Comparison of ENCODE assay signal across 9 cellular contexts in the genomic region with DNA sequence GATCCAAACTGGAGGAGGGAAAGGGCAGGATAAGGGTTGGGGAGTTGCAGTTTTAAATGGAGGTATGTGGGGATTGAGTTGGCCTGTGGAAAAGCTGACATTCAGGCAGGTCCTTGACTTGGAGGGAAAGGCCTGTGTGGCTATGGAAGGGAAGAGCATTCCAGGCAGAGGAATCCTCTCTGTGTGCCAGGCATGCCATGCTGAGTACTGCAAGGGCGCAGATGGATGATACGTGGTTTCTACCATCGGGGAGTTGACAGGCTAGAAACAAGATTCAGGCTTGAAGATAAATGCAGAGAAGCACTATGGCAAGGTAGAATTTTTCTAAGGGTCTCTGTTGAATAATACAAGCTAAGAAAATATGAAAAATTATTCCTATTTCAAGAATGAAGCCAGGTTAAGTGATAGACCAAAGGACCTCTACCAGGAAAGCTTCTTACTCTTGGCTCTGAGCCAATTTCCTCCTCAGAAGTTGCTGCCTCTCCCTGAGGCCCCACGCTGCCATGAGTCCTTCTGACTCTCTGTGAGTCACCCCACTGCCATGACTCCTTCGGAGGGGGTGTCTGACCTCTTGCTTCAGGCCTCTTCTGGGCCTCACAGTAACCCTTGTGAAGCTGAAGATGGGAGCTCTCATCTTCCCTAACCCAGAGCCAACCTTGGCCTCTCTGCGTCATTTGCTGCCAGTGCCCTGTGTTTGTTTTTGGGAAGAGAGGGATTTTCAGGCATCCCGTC.
A peak's percentile ranks its signal among the peaks of the same experiment; 100 is the strongest.
DNase-seq lines count a peak whose midpoint lies in the region; ATAC-seq and TF ChIP-seq lines count a peak whose summit lies in the region.
"Had no signal": no experiment of that assay in that cellular context is flagged by ENCODE, and none has a peak within 500 bp of the region (broad histone marks: within the 10 kb centered on the region; RNA-seq: fewer than 3 reads in every experiment).

No MANE protein-coding gene starts in this region.

- peak; percentile 54 for ATAC-seq in activated naive CD8-positive, alpha-beta T cell treated with anti-CD3 and anti-CD28 coated beads, Interleukin-2, amount 50 U/mL, for 24 hours
- ATAC-seq in GM19324 (IDR thresholded peaks at IDR 0.05; ENCODE audit: low FRiP score, unreplicated experiment) = no peak
- no peak for ATAC-seq in GM21447 (IDR thresholded peaks at IDR 0.05; ENCODE audit: unreplicated experiment)
- ATAC-seq: activated CD8-positive, alpha-beta T cell treated with anti-CD3 and anti-CD28 coated beads for 36 hours had no signal

- H3K27me3 Mint-ChIP-seq in activated naive CD8-positive, alpha-beta T cell treated with anti-CD3 and anti-CD28 coated beads, Interleukin-2, amount 50 U/mL, for 24 hours = no peaks in the 10 kb centered on the region
- H3K27me3 Mint-ChIP-seq: activated CD8-positive, alpha-beta T cell treated with anti-CD3 and anti-CD28 coated beads for 36 hours had no signal

- no peak overlapping the region for H3K4me3 Mint-ChIP-seq in activated naive CD8-positive, alpha-beta T cell treated with anti-CD3 and anti-CD28 coated beads, Interleukin-2, amount 50 U/mL, for 24 hours
- H3K4me3 Mint-ChIP-seq: activated CD8-positive, alpha-beta T cell treated with anti-CD3 and anti-CD28 coated beads for 36 hours had no signal

- H3K9me3 Mint-ChIP-seq in activated naive CD8-positive, alpha-beta T cell treated with anti-CD3 and anti-CD28 coated beads, Interleukin-2, amount 50 U/mL, for 24 hours = no peaks in the 10 kb centered on the region
- H3K9me3 Mint-ChIP-seq: activated CD8-positive, alpha-beta T cell treated with anti-CD3 and anti-CD28 coated beads for 36 hours had no signal

- DNase-seq in Ammon's horn (ENCODE audit: low spot score) (peak; percentile 20), HFF-Myc (ENCODE audit: extremely low read depth, low read depth) (peak; percentile 32), iris pigment epithelial cell (ENCODE audit: low read depth) (peak; percentile 91), NCI-H524 (lab: John Stamatoyannopoulos, UW) (no peak)
- no peak for DNase-seq in activated naive CD8-positive, alpha-beta T cell treated with anti-CD3 and anti-CD28 coated beads, Interleukin-2, amount 50 U/mL, for 24 hours
- DNase-seq in activated naive CD4-positive, alpha-beta T cell treated with Interleukin-2 at 50 U/mL for 16 hours = no peak
- DNase-seq: activated CD8-positive, alpha-beta T cell treated with anti-CD3 and anti-CD28 coated beads for 36 hours had no signal

- no peak for TF ChIP-seq CTCF in HFF-Myc (IDR thresholded peaks at IDR 0.05; ENCODE audit: low read depth, low read length, missing control alignments)

- peaks cover 1% of the 10 kb centered on the region for H3K4me1 Mint-ChIP-seq in activated naive CD8-positive, alpha-beta T cell treated with anti-CD3 and anti-CD28 coated beads, Interleukin-2, amount 50 U/mL, for 24 hours

- no peak overlapping the region for H3K4me3 ChIP-seq in HFF-Myc (replicated peaks; ENCODE audit: low read depth, low read length)

- H3K27ac Mint-ChIP-seq in activated naive CD8-positive, alpha-beta T cell treated with anti-CD3 and anti-CD28 coated beads, Interleukin-2, amount 50 U/mL, for 24 hours = no peak overlapping the region
- H3K27ac Mint-ChIP-seq: activated CD8-positive, alpha-beta T cell treated with anti-CD3 and anti-CD28 coated beads for 36 hours had no signal

- peaks cover 2% of the 10 kb centered on the region for H3K36me3 Mint-ChIP-seq in activated naive CD8-positive, alpha-beta T cell treated with anti-CD3 and anti-CD28 coated beads, Interleukin-2, amount 50 U/mL, for 24 hours (ENCODE audit: low read depth)

Comparison
In these comparisons a context has a peak if more than half of its experiments do, and no peak if none do; other contexts are left out.
1. DNase-seq: peak in Ammon's horn (single experiment), HFF-Myc (single experiment) and iris pigment epithelial cell (single experiment); none in activated naive CD8-positive, alpha-beta T cell treated with anti-CD3 and anti-CD28 coated beads, Interleukin-2, amount 50 U/mL, for 24 hours (single experiment), activated naive CD4-positive, alpha-beta T cell treated with Interleukin-2 at 50 U/mL for 16 hours (single experiment) and NCI-H524 (0 of 2).